27 cellular contexts compared by ENCODE assay signal in genomic region chr1:230224101-230224927, GRCh38.
A peak's percentile ranks its signal among the peaks of the same experiment; 100 is the strongest.
DNase-seq lines count a peak whose midpoint lies in the region; ATAC-seq and TF ChIP-seq lines count a peak whose summit lies in the region.
"Had no signal": no experiment of that assay in that cellular context is flagged by ENCODE, and none has a peak within 500 bp of the region (broad histone marks: within the 10 kb centered on the region; RNA-seq: fewer than 3 reads in every experiment).

No MANE protein-coding gene starts in this region.

- no peak overlapping the region for H3K27ac Mint-ChIP-seq in CD4-positive, alpha-beta T cell
- H3K27ac Mint-ChIP-seq: activated CD8-positive, alpha-beta memory T cell treated with anti-CD3 and anti-CD28 coated beads, Interleukin-2, amount 10 ng/mL, durations not matched to agents 7 days and 5 days; stimulated activated naive B cell treated with anti-CD40 and anti-IgM and Interleukin-4, amounts not matched to agents 10 μg/mL and 1 μg/mL and 100 μg/mL, for 72 hours had no signal

- POLR2A ChIA-PET in CD4-positive, alpha-beta T cell (lab: Charles Lee): interaction anchor here (0.9 kb wide), 1 partner anchor 11 kb away, joined by 3 read pairs; no protein-coding TSS in a partner anchor

- H3K4me2 ChIP-seq in fibroblast of lung (ENCODE audit: extremely low read depth, insufficient read depth, low read length) (peak overlapping the region; percentile 89), smooth muscle cell (peak overlapping the region; percentile 71)

- DNase-seq in right cardiac atrium (no peak), Right ventricle myocardium inferior (ENCODE audit: missing footprints) (no peak), fibroblast of lung (ENCODE audit: low read depth in 2 of 2) (no peak), smooth muscle cell (lab: John Stamatoyannopoulos, UW; ENCODE audit: unreplicated experiment) (no peak), GM03348 (ENCODE audit: low spot score) (no peak), cortex of kidney (lab: John Stamatoyannopoulos, UW) (no peak)
- DNase-seq in CD4-positive, alpha-beta T cell: no peak
- DNase-seq: activated CD8-positive, alpha-beta memory T cell treated with anti-CD3 and anti-CD28 coated beads, Interleukin-2, amount 10 ng/mL, durations not matched to agents 7 days and 5 days; activated naive CD4-positive, alpha-beta T cell; activated T-cell treated with anti-CD3 and anti-CD28 coated beads, Interleukin-2, amount 50 U/mL, for 48 hours; BE2C; caudate nucleus; heart right ventricle; mesenchymal stem cell; NCI-H1694 treated with DMSO at 0.1 percent for 48 hours; NCI-H2171 treated with DMSO at 0.1 percent for 48 hours; NCI-H526 treated with DMSO at 0.1 percent for 48 hours; posterior cingulate gyrus; SIG-M5; sigmoid colon; stimulated activated CD4-positive, alpha-beta T cell treated with anti-CD3 and anti-CD28 coated beads, Interleukin-15, amount 100 ng/mL, for 24 hours; stimulated activated naive B cell treated with anti-CD40 and anti-IgM and Interleukin-4, amounts not matched to agents 10 μg/mL and 1 μg/mL and 100 μg/mL, for 72 hours; SW 1271; T-helper 9 cell; WERI-Rb-1 had no signal

- H4K20me1 ChIP-seq in fibroblast of lung (ENCODE audit: control insufficient read depth, extremely low read depth, insufficient read depth, low read length) (no peaks in the 10 kb centered on the region), smooth muscle cell (ENCODE audit: low read depth) (peaks cover 84% of the 10 kb centered on the region)

- H3K9ac ChIP-seq in fibroblast of lung (ENCODE audit: insufficient read depth, low read length) (no peak overlapping the region), smooth muscle cell (ENCODE audit: low read depth) (no peak overlapping the region)

- WGBS in right cardiac atrium: 63% methylated on average over 16 of the region's 16 CpGs
- WGBS in smooth muscle cell (ENCODE audit: low lambda C conversion rate): 51% methylated on average over 16 of the region's 16 CpGs

- no peak overlapping the region for H3K4me3 Mint-ChIP-seq in CD4-positive, alpha-beta T cell
- H3K4me3 Mint-ChIP-seq: activated CD8-positive, alpha-beta memory T cell treated with anti-CD3 and anti-CD28 coated beads, Interleukin-2, amount 10 ng/mL, durations not matched to agents 7 days and 5 days; stimulated activated naive B cell treated with anti-CD40 and anti-IgM and Interleukin-4, amounts not matched to agents 10 μg/mL and 1 μg/mL and 100 μg/mL, for 72 hours had no signal

- H3K79me2 ChIP-seq in fibroblast of lung (ENCODE audit: control insufficient read depth, insufficient read depth, low read length): peaks cover 2% of the 10 kb centered on the region
- H3K79me2 ChIP-seq in smooth muscle cell (ENCODE audit: low read depth): peaks cover 51% of the 10 kb centered on the region

- H3K27me3 ChIP-seq in right cardiac atrium (ENCODE audit: control insufficient read depth, insufficient read depth) (no peaks in the 10 kb centered on the region), fibroblast of lung (ENCODE audit: control insufficient read depth, insufficient read depth, low read length) (no peaks in the 10 kb centered on the region), smooth muscle cell (ENCODE audit: low read depth) (no peaks in the 10 kb centered on the region)
- H3K27me3 ChIP-seq in CD4-positive, alpha-beta T cell (ENCODE audit: control insufficient read depth, insufficient read depth, low read length): no peaks in the 10 kb centered on the region
- H3K27me3 ChIP-seq: BE2C, heart right ventricle, sigmoid colon, suprapubic skin had no signal

- H2AFZ ChIP-seq in fibroblast of lung (ENCODE audit: low read length): no peak overlapping the region
- no peak overlapping the region for H2AFZ ChIP-seq in smooth muscle cell (ENCODE audit: low read depth)

- H3K36me3 ChIP-seq in fibroblast of lung (ENCODE audit: control insufficient read depth, insufficient read depth, low read length) (no peaks in the 10 kb centered on the region), smooth muscle cell (ENCODE audit: low read depth) (no peaks in the 10 kb centered on the region)
- H3K36me3 ChIP-seq: BE2C, heart right ventricle, suprapubic skin, WERI-Rb-1 had no signal

- no peaks in the 10 kb centered on the region for H3K9me3 Mint-ChIP-seq in CD4-positive, alpha-beta T cell
- H3K9me3 Mint-ChIP-seq: stimulated activated naive B cell treated with anti-CD40 and anti-IgM and Interleukin-4, amounts not matched to agents 10 μg/mL and 1 μg/mL and 100 μg/mL, for 72 hours had no signal

- intact Hi-C loops in right cardiac atrium (cut with DNase I): loop anchor here in 1 of 4 donors (10.0 kb wide), 1 partner anchor 80 kb away; no protein-coding TSS in a partner anchor
- intact Hi-C loops in Right ventricle myocardium inferior (cut with DNase I): no loop called here
- intact Hi-C loops in CD4-positive, alpha-beta T cell (cut with DNase I, micrococcal nuclease): no loop called here

- no peak overlapping the region for H3K4me3 ChIP-seq in right cardiac atrium (ENCODE audit: low read length)
- peak overlapping the region in 2 of 4 experiments; percentile 5 to 21 for H3K4me3 ChIP-seq in fibroblast of lung (replicated peaks in 1 of 4; ENCODE audit: control extremely low read depth in 1 of 4, insufficient read depth in 1 of 4, low read depth in 3 of 4, low read length in 4 of 4)
- peak overlapping the region; percentile 15 for H3K4me3 ChIP-seq in smooth muscle cell
- H3K4me3 ChIP-seq: heart right ventricle, sigmoid colon, suprapubic skin had no signal

- CTCF ChIA-PET in CD4-positive, alpha-beta T cell (lab: Charles Lee): interaction anchor here (1.4 kb wide), 1 partner anchor 8 kb away, joined by 3 read pairs; no protein-coding TSS in a partner anchor

- TF ChIP-seq CTCF in fibroblast of lung (conservative IDR thresholded peaks at IDR 0.05 in 1 of 2, IDR thresholded peaks at IDR 0.05 in 1 of 2; ENCODE audit: low read depth in 1 of 2, low read length in 2 of 2): no peak
- TF ChIP-seq CTCF in smooth muscle cell (IDR thresholded peaks at IDR 0.05; ENCODE audit: borderline replicate concordance, insufficient read depth, poor library complexity, severe bottlenecking): no peak
- TF ChIP-seq CTCF in CD4-positive, alpha-beta T cell (IDR thresholded peaks at IDR 0.05): no peak

- ATAC-seq in right cardiac atrium (peak in 1 of 2 donors; percentile 17), Right ventricle myocardium inferior (no peak)
- ATAC-seq in CD4-positive, alpha-beta T cell (ENCODE audit: poor library complexity): no peak
- ATAC-seq: activated CD8-positive, alpha-beta memory T cell treated with anti-CD3 and anti-CD28 coated beads, Interleukin-2, amount 10 ng/mL, durations not matched to agents 7 days and 5 days; heart right ventricle; Panc1; stimulated activated naive B cell treated with anti-CD40 and anti-IgM and Interleukin-4, amounts not matched to agents 10 μg/mL and 1 μg/mL and 100 μg/mL, for 72 hours had no signal

- H3K9me3 ChIP-seq in right cardiac atrium (ENCODE audit: control insufficient read depth, low read length) (no peaks in the 10 kb centered on the region), fibroblast of lung (ENCODE audit: control insufficient read depth, insufficient read depth, low read depth, low read length) (no peaks in the 10 kb centered on the region), smooth muscle cell (replicated peaks; ENCODE audit: low read depth) (no peaks in the 10 kb centered on the region)
- H3K9me3 ChIP-seq in CD4-positive, alpha-beta T cell (ENCODE audit: control insufficient read depth, low read length): no peaks in the 10 kb centered on the region
- H3K9me3 ChIP-seq: BE2C, heart right ventricle, sigmoid colon, suprapubic skin had no signal

- H3K36me3 Mint-ChIP-seq in CD4-positive, alpha-beta T cell (ENCODE audit: low read depth): peaks cover 3% of the 10 kb centered on the region

- H3K27ac ChIP-seq in right cardiac atrium (ENCODE audit: low read length) (peak overlapping the region; percentile 48), fibroblast of lung (ENCODE audit: insufficient read depth, low read length) (no peak overlapping the region), smooth muscle cell (ENCODE audit: low read depth) (peak overlapping the region; percentile 20)
- no peak overlapping the region for H3K27ac ChIP-seq in CD4-positive, alpha-beta T cell (ENCODE audit: low read depth, low read length)
- H3K27ac ChIP-seq: suprapubic skin, WERI-Rb-1 had no signal

- no peaks in the 10 kb centered on the region for H3F3A ChIP-seq in smooth muscle cell (ENCODE audit: low read depth)

- H3K4me1 ChIP-seq in right cardiac atrium (ENCODE audit: control insufficient read depth, insufficient read depth, low read length): peaks cover 5% of the 10 kb centered on the region
- H3K4me1 ChIP-seq in fibroblast of lung (ENCODE audit: control insufficient read depth, extremely low read depth, insufficient read depth, low read length): peaks cover 2% of the 10 kb centered on the region
- H3K4me1 ChIP-seq in smooth muscle cell (ENCODE audit: low read depth): peaks cover 8% of the 10 kb centered on the region
- H3K4me1 ChIP-seq: BE2C, suprapubic skin had no signal

- no peaks in the 10 kb centered on the region for H3K27me3 Mint-ChIP-seq in CD4-positive, alpha-beta T cell
- H3K27me3 Mint-ChIP-seq: activated CD8-positive, alpha-beta memory T cell treated with anti-CD3 and anti-CD28 coated beads, Interleukin-2, amount 10 ng/mL, durations not matched to agents 7 days and 5 days; stimulated activated naive B cell treated with anti-CD40 and anti-IgM and Interleukin-4, amounts not matched to agents 10 μg/mL and 1 μg/mL and 100 μg/mL, for 72 hours had no signal

- no peaks in the 10 kb centered on the region for H3K4me1 Mint-ChIP-seq in CD4-positive, alpha-beta T cell (ENCODE audit: low read depth)

Comparison
In these comparisons a context has a peak if more than half of its experiments do, and no peak if none do; other contexts are left out.
1. H3K27ac ChIP-seq: peak in right cardiac atrium (single experiment) and smooth muscle cell (single experiment); none in fibroblast of lung (single experiment) and CD4-positive, alpha-beta T cell (single experiment).